7 cellular contexts compared by ENCODE assay signal in genomic region chr6:21597243-21597682, GRCh38. TPM values are rescaled to one million over a fixed set of nuclear protein-coding genes. Genes with fewer than 3 reads are reported as not detected.
DNase-seq lines count a peak whose midpoint lies in the region; ATAC-seq and TF ChIP-seq lines count a peak whose summit lies in the region.

No MANE protein-coding gene starts in this region.

- H3K4me1 ChIP-seq in stomach, result peaks cover 18 to 34% (median 22%) of the 10 kb centered on the region in 4 donors

- H3K9me3 Mint-ChIP-seq in activated CD4-positive, alpha-beta memory T cell treated with anti-CD3 and anti-CD28 coated beads, Interleukin-2, amount 10 ng/mL, durations not matched to agents 7 days and 5 days, result no peaks in the 10 kb centered on the region

- H3K27me3 Mint-ChIP-seq in activated CD4-positive, alpha-beta memory T cell treated with anti-CD3 and anti-CD28 coated beads, Interleukin-2, amount 10 ng/mL, durations not matched to agents 7 days and 5 days, result peaks cover 46% of the 10 kb centered on the region

- peaks cover 12% of the 10 kb centered on the region for H3K36me3 Mint-ChIP-seq in activated CD4-positive, alpha-beta memory T cell treated with anti-CD3 and anti-CD28 coated beads, Interleukin-2, amount 10 ng/mL, durations not matched to agents 7 days and 5 days (ENCODE audit: low read depth)

- peaks cover 22% of the 10 kb centered on the region for H3K4me1 Mint-ChIP-seq in activated CD4-positive, alpha-beta memory T cell treated with anti-CD3 and anti-CD28 coated beads, Interleukin-2, amount 10 ng/mL, durations not matched to agents 7 days and 5 days

- H3K9me3 ChIP-seq in stomach, result no peaks in the 10 kb centered on the region

- ATAC-seq in GM21423 (IDR thresholded peaks at IDR 0.05; ENCODE audit: unreplicated experiment) (no peak), GM18909 (IDR thresholded peaks at IDR 0.05; ENCODE audit: poor library complexity, unreplicated experiment) (no peak)

- H3K36me3 ChIP-seq in stomach, result no peaks in the 10 kb centered on the region

- H3K4me3 ChIP-seq in HFF-Myc (replicated peaks; ENCODE audit: low read depth, low read length) (peak overlapping the region; percentile 91), iPS-11a (ENCODE audit: low read depth, low read length) (peak overlapping the region; percentile 98), stomach (peak overlapping the region; percentile 68 to 82 (median 80))

- H3K27me3 ChIP-seq in stomach, result no peaks in the 10 kb centered on the region

- H3K27ac ChIP-seq in stomach, result peak overlapping the region in 4 of 5 donors; percentile 88 to 97 (median 96)

- peak overlapping the region; percentile 31 for H3K27ac Mint-ChIP-seq in activated CD4-positive, alpha-beta memory T cell treated with anti-CD3 and anti-CD28 coated beads, Interleukin-2, amount 10 ng/mL, durations not matched to agents 7 days and 5 days

- CTCF ChIA-PET in activated CD4-positive, alpha-beta memory T cell treated with anti-CD3 and anti-CD28 coated beads, Interleukin-2, amount 10 ng/mL, durations not matched to agents 7 days and 5 days (lab: Charles Lee), result interaction anchor here (0.7 to 1.1 kb wide), 2 partner anchors 9 to 374 kb away, joined by 3 to 4 read pairs; no protein-coding TSS in a partner anchor

- DNase-seq in HFF-Myc (ENCODE audit: extremely low read depth, low read depth), result no peak
- no peak for DNase-seq in activated CD4-positive, alpha-beta memory T cell treated with anti-CD3 and anti-CD28 coated beads, Interleukin-2, amount 10 ng/mL, durations not matched to agents 7 days and 5 days
- no peak for DNase-seq in stomach
- DNase-seq in middle frontal gyrus (ENCODE audit: extremely low spot score, low spot score), result no peak

- no peak for TF ChIP-seq EP300 in stomach (IDR thresholded peaks at IDR 0.05)

- POLR2A ChIA-PET in activated CD4-positive, alpha-beta memory T cell treated with anti-CD3 and anti-CD28 coated beads, Interleukin-2, amount 10 ng/mL, durations not matched to agents 7 days and 5 days (lab: Charles Lee), result interaction anchor here (1.1 kb wide), 1 partner anchor 9 kb away, joined by 8 read pairs; no protein-coding TSS in a partner anchor

- TF ChIP-seq POLR2A in stomach (IDR thresholded peaks at IDR 0.05), result no peak

- WGBS in stomach, 5 donors, result 5 to 9% (median 6%) methylated on average over 7 of the region's 7 CpGs

- peak overlapping the region; percentile 73 for H3K4me3 Mint-ChIP-seq in activated CD4-positive, alpha-beta memory T cell treated with anti-CD3 and anti-CD28 coated beads, Interleukin-2, amount 10 ng/mL, durations not matched to agents 7 days and 5 days

- TF ChIP-seq CTCF in HFF-Myc (IDR thresholded peaks at IDR 0.05; ENCODE audit: low read depth, low read length, missing control alignments), result no peak
- TF ChIP-seq CTCF in stomach (IDR thresholded peaks at IDR 0.05), result no peak

- intact Hi-C loops in stomach (cut with DNase I; ENCODE audit: low total_unique reads), result no loop called here

RNA-seq across cellular contexts. Expression of gene SOX4, which starts 3.7 kb away (rescaled TPM):
- total RNA-seq in activated CD4-positive, alpha-beta memory T cell treated with anti-CD3 and anti-CD28 coated beads, Interleukin-2, amount 10 ng/mL, durations not matched to agents 7 days and 5 days, result under 1 TPM; 0.20 TPM
- total RNA-seq in stomach, result 10 to 100 TPM in 4 of 5 donors, 1 to 10 TPM in 1; 1.2 to 62.0 (median 28.1) TPM
- 10 to 100 TPM in 2 of 3 donors, 1 to 10 TPM in 1; 5.3 to 21.3 (median 11.8) TPM for polyA plus RNA-seq in stomach
